In the genomic region with DNA sequence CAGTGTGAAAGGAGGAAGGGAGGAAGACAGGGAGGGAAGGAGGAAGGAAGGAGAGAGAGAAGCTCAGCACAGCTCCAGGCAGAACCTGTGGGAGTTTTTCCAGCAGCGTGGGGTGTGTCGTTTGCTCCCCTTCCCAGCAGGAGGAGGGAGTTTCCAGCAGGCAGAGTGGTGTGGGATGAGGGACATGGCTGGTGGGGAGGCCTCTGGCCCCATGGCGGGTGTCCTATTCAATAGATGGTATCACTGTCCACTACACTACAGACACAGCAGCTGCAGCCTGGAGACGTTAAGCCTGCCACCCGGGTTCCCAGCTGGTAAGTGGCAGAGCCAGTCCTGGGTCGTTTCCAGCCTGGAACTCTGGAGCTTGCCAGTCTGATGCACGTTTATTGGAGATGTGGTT, we compare ENCODE assay signal across 22 cellular contexts. TPM values are rescaled to one million over a fixed set of nuclear protein-coding genes. Genes with fewer than 3 reads are reported as not detected.
A peak's percentile ranks its signal among the peaks of the same experiment; 100 is the strongest.
DNase-seq lines count a peak whose midpoint lies in the region; FAIRE-seq and TF ChIP-seq lines count a peak whose summit lies in the region.
"Had no signal": no experiment of that assay in that cellular context is flagged by ENCODE, and none has a peak within 500 bp of the region (broad histone marks: within the 10 kb centered on the region; RNA-seq: fewer than 3 reads in every experiment).

No MANE protein-coding gene starts in this region.

- H3K4me3 ChIP-seq in HEK293 (ENCODE audit: low read depth, low read length): no peak overlapping the region
- no peak overlapping the region for H3K4me3 ChIP-seq in keratinocyte (ENCODE audit: control insufficient read depth in 2 of 3, extremely low read depth in 1 of 3, insufficient read depth in 2 of 3, low read depth in 1 of 3, low read length in 3 of 3)
- H3K4me3 ChIP-seq: adrenal gland, stomach had no signal

- H3K79me2 ChIP-seq in keratinocyte (ENCODE audit: control insufficient read depth, insufficient read depth, low read length): no peaks in the 10 kb centered on the region
- H3K79me2 ChIP-seq: parathyroid adenoma had no signal

- H3K4me2 ChIP-seq in keratinocyte (ENCODE audit: control insufficient read depth, extremely low read depth, insufficient read depth, low read depth, low read length): peak overlapping the region; percentile 59

- TF ChIP-seq CTCF in HEK293 (tag by site-specific recombination; IDR thresholded peaks at IDR 0.05): no peak
- TF ChIP-seq CTCF in keratinocyte (optimal IDR thresholded peaks at IDR 0.05 in 1 of 3, IDR thresholded peaks at IDR 0.05 in 1 of 3, conservative IDR thresholded peaks at IDR 0.05 in 1 of 3; ENCODE audit: extremely low read depth in 1 of 3, insufficient read depth in 2 of 3, low read length in 3 of 3): no peak
- no peak for TF ChIP-seq CTCF in D721Med (IDR thresholded peaks at IDR 0.05; ENCODE audit: insufficient read depth, missing control alignments)

- no peaks in the 10 kb centered on the region for H3K9me1 ChIP-seq in keratinocyte (ENCODE audit: control insufficient read depth, extremely low read depth, insufficient read depth, low read length)

- H3K36me3 ChIP-seq in HEK293 (ENCODE audit: control insufficient read depth in 2 of 2, insufficient read depth in 1 of 2, low read length in 2 of 2) (no peaks in the 10 kb centered on the region), keratinocyte (ENCODE audit: control insufficient read depth in 2 of 2, extremely low read depth in 1 of 2, insufficient read depth in 2 of 2, low read length in 2 of 2) (no peaks in the 10 kb centered on the region)
- H3K36me3 ChIP-seq: adrenal gland, stomach, WERI-Rb-1 had no signal

- H2AFZ ChIP-seq in keratinocyte (ENCODE audit: control insufficient read depth, low read length): peak overlapping the region; percentile 38
- H2AFZ ChIP-seq: parathyroid adenoma had no signal

- no peaks in the 10 kb centered on the region for H4K20me1 ChIP-seq in keratinocyte (ENCODE audit: control insufficient read depth, extremely low read depth, insufficient read depth, low read length)

- POLR2A ChIA-PET in HEK293 (lab: Yijun Ruan, JAX): interaction anchor here (1.7 kb wide), 1 partner anchor 44 kb away, joined by 11 read pairs; a partner anchor contains a TSS

- CTCF ChIA-PET in HEK293 (lab: Yijun Ruan, JAX): interaction anchor here (0.7 to 1.5 kb wide), 7 partner anchors 9 to 100 kb away, joined by 3 to 5 read pairs (median 4); no protein-coding TSS in a partner anchor

- no peaks in the 10 kb centered on the region for H3K9me3 ChIP-seq in HEK293 (ENCODE audit: control insufficient read depth, insufficient read depth, low read depth, low read length)
- H3K9me3 ChIP-seq in keratinocyte (ENCODE audit: control insufficient read depth, low read depth, low read length): no peaks in the 10 kb centered on the region
- H3K9me3 ChIP-seq: adrenal gland, stomach had no signal

- peaks cover 11% of the 10 kb centered on the region for H3K4me1 ChIP-seq in HEK293 (ENCODE audit: control insufficient read depth, insufficient read depth, low read length)
- peaks cover 32% of the 10 kb centered on the region for H3K4me1 ChIP-seq in keratinocyte (ENCODE audit: control insufficient read depth, extremely low read depth, insufficient read depth, low read length)
- H3K4me1 ChIP-seq: parathyroid adenoma had no signal

- intact Hi-C loops in posterior cingulate gyrus (cut with DNase I): no loop called here

- H3K27me3 ChIP-seq in keratinocyte (ENCODE audit: control insufficient read depth, extremely low read depth, insufficient read depth, low read length): peaks cover 8% of the 10 kb centered on the region
- H3K27me3 ChIP-seq: adrenal gland had no signal

- no peak overlapping the region for H3K27ac ChIP-seq in HEK293 (ENCODE audit: extremely low read depth, low read depth, low read length)
- no peak overlapping the region for H3K27ac ChIP-seq in keratinocyte (ENCODE audit: control insufficient read depth, insufficient read depth, low read length)
- H3K27ac ChIP-seq: parathyroid adenoma, stomach, WERI-Rb-1 had no signal

- no peak for FAIRE-seq in keratinocyte (lab: Jason Lieb, UNC)
- FAIRE-seq in D721Med (lab: Jason Lieb, UNC): no peak
- FAIRE-seq: endometrium, frontal cortex had no signal

- no peak overlapping the region for H3K9ac ChIP-seq in keratinocyte (ENCODE audit: control insufficient read depth, extremely low read depth, insufficient read depth, low read length)
- H3K9ac ChIP-seq: parathyroid adenoma had no signal

- dilution Hi-C loops in keratinocyte (cut with MboI; ENCODE audit: extremely low pct_ligation_motif_present, low sequenced_read_pairs): no loop called here

- peak; percentile 31 for DNase-seq in RPMI7951 (ENCODE audit: low read depth)
- no peak for DNase-seq in keratinocyte (ENCODE audit: low read depth, low spot score)
- DNase-seq in posterior cingulate gyrus: peak; percentile 37 to 90 (median 56)
- no peak for DNase-seq in activated T-cell treated with anti-CD3 and anti-CD28 coated beads, Interleukin-2, amount 50 U/mL, for 48 hours
- DNase-seq in activated effector memory CD4-positive, alpha-beta T cell treated with Interleukin-2 at 50 U/mL for 16 hours: no peak
- no peak for DNase-seq in D721Med (ENCODE audit: insufficient read length, low spot score)
- DNase-seq: activated CD8-positive, alpha-beta memory T cell treated with anti-CD3 and anti-CD28 coated beads for 24 hours; cerebellar nuclear complex; DMS153; midbrain; NCI-H1436; NCI-H526 treated with DMSO at 0.1 percent for 48 hours; stimulated activated CD4-positive, alpha-beta T cell treated with anti-CD3 and anti-CD28 coated beads, Interleukin-12 subunit alpha, Interleukin-12 subunit beta, amount 100 ng/mL, for 4 hours; stomach; SW 1271 had no signal

TF ChIP-seq in HEK293, 187 proteins besides CTCF, POLR2A, EP300 and RAD21 (continues in another document):
- TF ChIP-seq ZNF776 (tag by site-specific recombination; IDR thresholded peaks at IDR 0.05; ENCODE audit: borderline replicate concordance): no peak
- TF ChIP-seq ZNF596 (tag by site-specific recombination; IDR thresholded peaks at IDR 0.05): no peak
- TF ChIP-seq ZNF768 (tag by site-specific recombination; IDR thresholded peaks at IDR 0.05): no peak
- no peak for TF ChIP-seq SCRT2 (tag by site-specific recombination; IDR thresholded peaks at IDR 0.05)
- no peak for TF ChIP-seq SCRT1 (tag by site-specific recombination; IDR thresholded peaks at IDR 0.05; ENCODE audit: borderline replicate concordance)
- TF ChIP-seq EGR2 (tag by site-specific recombination; IDR thresholded peaks at IDR 0.05; ENCODE audit: low read depth): peak; percentile 78; the same call in 1 of the 2 replicates
- TF ChIP-seq ZNF76 (tag by site-specific recombination; IDR thresholded peaks at IDR 0.05; ENCODE audit: borderline replicate concordance, low read depth): no peak
- no peak for TF ChIP-seq ZNF266 (tag by site-specific recombination; IDR thresholded peaks at IDR 0.05; ENCODE audit: low read depth)
- no peak for TF ChIP-seq ZBTB8A (tag by site-specific recombination; IDR thresholded peaks at IDR 0.05)
- TF ChIP-seq ZNF394 (tag by site-specific recombination; IDR thresholded peaks at IDR 0.05; ENCODE audit: borderline replicate concordance): no peak
- no peak for TF ChIP-seq ZNF416 (tag by site-specific recombination; IDR thresholded peaks at IDR 0.05)
- TF ChIP-seq ZNF560 (tag by site-specific recombination; IDR thresholded peaks at IDR 0.05; ENCODE audit: borderline replicate concordance): no peak
- TF ChIP-seq ZNF146 (tag by site-specific recombination; IDR thresholded peaks at IDR 0.05): no peak
- TF ChIP-seq ZNF571 (tag by site-specific recombination; IDR thresholded peaks at IDR 0.05): no peak
- 0 out of 2 replicates have a peak, but pooled peaks have one; percentile 17 for TF ChIP-seq ZNF366 (tag by site-specific recombination; conservative IDR thresholded peaks at IDR 0.05)
- TF ChIP-seq, protein P1, sequence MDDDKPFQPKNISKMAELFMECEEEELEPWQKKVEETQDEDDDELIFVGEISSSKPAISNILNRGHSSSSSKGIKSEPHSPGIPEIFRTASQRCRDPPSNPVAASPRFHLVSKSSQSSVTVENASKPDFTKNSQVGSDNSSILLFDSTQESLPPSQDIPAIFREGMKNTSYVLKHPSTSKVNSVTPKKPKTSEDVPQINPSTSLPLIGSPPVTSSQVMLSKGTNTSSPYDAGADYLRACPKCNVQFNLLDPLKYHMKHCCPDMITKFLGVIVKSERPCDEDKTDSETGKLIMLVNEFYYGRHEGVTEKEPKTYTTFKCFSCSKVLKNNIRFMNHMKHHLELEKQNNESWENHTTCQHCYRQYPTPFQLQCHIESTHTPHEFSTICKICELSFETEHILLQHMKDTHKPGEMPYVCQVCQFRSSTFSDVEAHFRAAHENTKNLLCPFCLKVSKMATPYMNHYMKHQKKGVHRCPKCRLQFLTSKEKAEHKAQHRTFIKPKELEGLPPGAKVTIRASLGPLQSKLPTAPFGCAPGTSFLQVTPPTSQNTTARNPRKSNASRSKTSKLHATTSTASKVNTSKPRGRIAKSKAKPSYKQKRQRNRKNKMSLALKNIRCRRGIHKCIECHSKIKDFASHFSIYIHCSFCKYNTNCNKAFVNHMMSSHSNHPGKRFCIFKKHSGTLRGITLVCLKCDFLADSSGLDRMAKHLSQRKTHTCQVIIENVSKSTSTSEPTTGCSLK (tag by site-specific recombination; IDR thresholded peaks at IDR 0.05): no peak
- peak; percentile 86 for TF ChIP-seq ZIC2 (tag by site-specific recombination; IDR thresholded peaks at IDR 0.05)
- no peak for TF ChIP-seq ZNF654 (tag by site-specific recombination; IDR thresholded peaks at IDR 0.05; ENCODE audit: low read depth)
- no peak for TF ChIP-seq YY1 (tag by site-specific recombination; IDR thresholded peaks at IDR 0.05)
- no peak for TF ChIP-seq TRIM28 (IDR thresholded peaks at IDR 0.05; ENCODE audit: borderline replicate concordance, low read length)
- no peak for TF ChIP-seq YY2 (tag by site-specific recombination; IDR thresholded peaks at IDR 0.05)
- TF ChIP-seq HOXA7 (CRISPR knock-in tag; IDR thresholded peaks at IDR 0.05; ENCODE audit: borderline replicate concordance): no peak
- peak; percentile 86 for TF ChIP-seq ZFHX2 (tag by site-specific recombination; conservative IDR thresholded peaks at IDR 0.05)
- no peak for TF ChIP-seq BCL11B (tag by site-specific recombination; IDR thresholded peaks at IDR 0.05; ENCODE audit: low read depth)

RNA-seq across cellular contexts. Expression of a gene that starts 44.7 kb away (rescaled TPM):
- total RNA-seq in RPMI7951 (2014; rRNA removed; shearing (Covaris generic)): 3.2 and 3.9 TPM in 2 replicates
- 0.04 to 0.06 TPM (median 0.05 TPM) in 3 replicates for polyA plus RNA-seq in keratinocyte
- not detected for polyA plus RNA-seq in keratinocyte (2011; ENCODE audit: low read depth)
- polyA plus RNA-seq in keratinocyte (2011; cell fraction: cytosol; rRNA removed): 0.02 and 0.04 TPM in 2 replicates
- polyA plus RNA-seq in keratinocyte (2011; cell fraction: nucleus; rRNA removed): 0.25 and 0.39 TPM in 2 replicates
- polyA plus RNA-seq in keratinocyte (2012; ENCODE audit: low replicate concordance): 0.10 TPM in 1 of 2 replicates, not detected in the other
- polyA minus RNA-seq in keratinocyte: 0.07 to 0.67 TPM (median 0.16 TPM) in 3 replicates
- not detected for polyA minus RNA-seq in keratinocyte (2011; cell fraction: cytosol; rRNA and poly(A)+ RNA removed)
- polyA minus RNA-seq in keratinocyte (2011; cell fraction: nucleus; rRNA and poly(A)+ RNA removed): 0.31 and 0.74 TPM in 2 replicates
- total RNA-seq: activated T-helper 17 cell treated with anti-CD3 and anti-CD28 coated beads, Interleukin-2, amount 50 U/mL, for 72 hours had no signal

Comparison
In these comparisons a context has a peak if more than half of its experiments do, and no peak if none do; other contexts are left out.
1. DNase-seq: peak in RPMI7951 (single experiment) and posterior cingulate gyrus (10 of 10); none in keratinocyte (single experiment), activated T-cell treated with anti-CD3 and anti-CD28 coated beads, Interleukin-2, amount 50 U/mL, for 48 hours (0 of 2), activated effector memory CD4-positive, alpha-beta T cell treated with Interleukin-2 at 50 U/mL for 16 hours (single experiment) and D721Med (single experiment).